In genomic region chr2:62456721-62457539, GRCh38 we compare ENCODE assay signal across 1 cellular context.
TF ChIP-seq lines count a peak whose summit lies in the region.

No MANE protein-coding gene starts in this region.

TF ChIP-seq in HepG2, 621 proteins besides CTCF, POLR2A, EP300 and RAD21 (continued from another document and continues in another):
- TF ChIP-seq ZNF691 (CRISPR knock-in tag; IDR thresholded peaks at IDR 0.05; ENCODE audit: borderline replicate concordance, low read depth) (peak; percentile 44; the same call in 1 of the 2 replicates), ZNF580 (CRISPR knock-in tag; IDR thresholded peaks at IDR 0.05; ENCODE audit: borderline replicate concordance, low read depth) (peak; percentile 94; the same call in 1 of the 2 replicates), RCOR2 (CRISPR knock-in tag; IDR thresholded peaks at IDR 0.05) (peak; percentile 58; the same call in 1 of the 2 replicates), ZFP36L2 (CRISPR knock-in tag; IDR thresholded peaks at IDR 0.05) (no peak), RFX1 (IDR thresholded peaks at IDR 0.05) (no peak), TERF1 (CRISPR knock-in tag; IDR thresholded peaks at IDR 0.05) (no peak), CREBL2 (CRISPR knock-in tag; IDR thresholded peaks at IDR 0.05; ENCODE audit: borderline replicate concordance) (no peak), ZBTB4 (CRISPR knock-in tag; IDR thresholded peaks at IDR 0.05; ENCODE audit: borderline replicate concordance) (peak; percentile 97), MTERF4 (CRISPR knock-in tag; IDR thresholded peaks at IDR 0.05) (no peak), ZBTB1 (CRISPR knock-in tag; IDR thresholded peaks at IDR 0.05; ENCODE audit: borderline replicate concordance) (no peak), ZNF292 (CRISPR knock-in tag; IDR thresholded peaks at IDR 0.05; ENCODE audit: borderline replicate concordance, low read depth) (peak; percentile 57), CHCHD3 (CRISPR knock-in tag; IDR thresholded peaks at IDR 0.05) (no peak), DNMT1 (CRISPR knock-in tag; IDR thresholded peaks at IDR 0.05) (0 out of 2 replicates have a peak, but pooled peaks have one; percentile 65), ZNF329 (CRISPR knock-in tag; IDR thresholded peaks at IDR 0.05; ENCODE audit: low read depth) (no peak), ZFP36 (IDR thresholded peaks at IDR 0.05; ENCODE audit: borderline replicate concordance, low read depth, low read length, partially characterized antibody) (no peak), BHLHE40 (IDR thresholded peaks at IDR 0.05; ENCODE audit: low read length) (no peak), SP140L (CRISPR knock-in tag; IDR thresholded peaks at IDR 0.05; ENCODE audit: borderline replicate concordance) (peak; percentile 76; the same call in 1 of the 2 replicates), ZNF343 (CRISPR knock-in tag; IDR thresholded peaks at IDR 0.05) (peak; percentile 77), ZNF143 (CRISPR knock-in tag; IDR thresholded peaks at IDR 0.05) (0 out of 2 replicates have a peak, but pooled peaks have one; percentile 34), PREB (CRISPR knock-in tag; IDR thresholded peaks at IDR 0.05) (0 out of 2 replicates have a peak, but pooled peaks have one; percentile 61), ZNF136 (CRISPR knock-in tag; IDR thresholded peaks at IDR 0.05; ENCODE audit: low read depth) (no peak), ZBTB8A (CRISPR knock-in tag; IDR thresholded peaks at IDR 0.05; ENCODE audit: borderline replicate concordance, low read depth) (peak; percentile 75; the same call in 1 of the 2 replicates), ZNF264 (CRISPR knock-in tag; IDR thresholded peaks at IDR 0.05) (0 out of 2 replicates have a peak, but pooled peaks have one; percentile 15), PRPF4 (IDR thresholded peaks at IDR 0.05; ENCODE audit: low read depth, low read length, poor library complexity, severe bottlenecking) (peak; percentile 35), TOPORS (CRISPR knock-in tag; IDR thresholded peaks at IDR 0.05) (peak; percentile 20; the same call in 1 of the 2 replicates), RORA (CRISPR knock-in tag; IDR thresholded peaks at IDR 0.05) (no peak), ERF (CRISPR knock-in tag; IDR thresholded peaks at IDR 0.05) (peak; percentile 88), MXD4 (CRISPR knock-in tag; IDR thresholded peaks at IDR 0.05) (peak; percentile 62; the same call in 1 of the 2 replicates), REXO4 (CRISPR knock-in tag; IDR thresholded peaks at IDR 0.05; ENCODE audit: borderline replicate concordance) (no peak), ZNF337 (CRISPR knock-in tag; IDR thresholded peaks at IDR 0.05; ENCODE audit: borderline replicate concordance, low read depth) (no peak), ZEB1 (IDR thresholded peaks at IDR 0.05; ENCODE audit: insufficient replicate concordance, low read depth) (no peak), SNAPC4 (CRISPR knock-in tag; IDR thresholded peaks at IDR 0.05) (no peak), CSRNP2 (CRISPR knock-in tag; conservative IDR thresholded peaks at IDR 0.05; ENCODE audit: low read depth) (no peak; the same call in 1 of the 2 replicates), ZNF609 (CRISPR knock-in tag; IDR thresholded peaks at IDR 0.05; ENCODE audit: borderline replicate concordance) (peak; percentile 55; the same call in 1 of the 2 replicates), ZNF335 (CRISPR knock-in tag; IDR thresholded peaks at IDR 0.05) (no peak)
